ENCODE assay signal across 8 cellular contexts in the genomic region with DNA sequence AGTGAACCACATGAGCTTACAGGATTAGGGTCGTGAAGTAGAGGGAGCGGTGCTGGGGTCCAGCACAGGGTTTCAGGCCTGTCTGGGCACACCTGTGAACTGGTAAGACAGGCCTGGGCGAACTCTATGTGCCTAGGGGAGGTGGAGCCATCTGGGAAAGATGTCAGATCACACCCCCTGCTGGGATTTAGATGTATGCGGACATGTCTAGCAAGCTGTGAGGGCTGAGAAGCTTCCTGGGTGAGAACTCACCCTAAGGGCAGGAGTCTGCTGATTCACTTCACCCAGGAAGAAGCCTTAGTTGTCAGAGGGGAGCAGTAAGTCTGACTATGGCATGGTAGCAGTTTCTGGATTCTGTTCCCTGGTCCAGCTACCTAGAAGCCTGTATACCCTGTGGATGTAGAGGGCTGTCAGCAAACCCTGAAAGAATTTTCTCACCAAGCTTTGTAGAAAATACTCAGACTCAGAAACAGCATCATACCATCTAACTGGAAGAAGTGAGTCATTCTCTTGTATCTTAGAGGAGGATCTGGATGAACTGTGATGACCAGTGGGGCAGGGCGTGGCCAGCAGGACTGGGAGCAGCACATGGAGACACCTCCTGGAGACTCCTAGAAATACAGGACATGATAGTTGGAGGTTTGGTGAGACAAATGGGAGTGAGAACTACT. TPM values are rescaled to one million over a fixed set of nuclear protein-coding genes. Genes with fewer than 3 reads are reported as not detected.
DNase-seq lines count a peak whose midpoint lies in the region; FAIRE-seq and TF ChIP-seq lines count a peak whose summit lies in the region.

No MANE protein-coding gene starts in this region.

- H3K4me3 ChIP-seq in Peyer's patch (no peak overlapping the region), dorsolateral prefrontal cortex (no peak overlapping the region), urinary bladder (ENCODE audit: low read depth, low read length) (no peak overlapping the region)

- no peaks in the 10 kb centered on the region for H3K9me3 Mint-ChIP-seq in mesothelial cell of epicardium

- intact Hi-C loops in dorsolateral prefrontal cortex (cut with DNase I): loop anchor here (1.0 to 10.0 kb wide), 4 partner anchors 139 to 264 kb away; a partner anchor contains a TSS

- no peaks in the 10 kb centered on the region for H3K27me3 ChIP-seq in Peyer's patch
- no peaks in the 10 kb centered on the region for H3K27me3 ChIP-seq in dorsolateral prefrontal cortex

- H3K4me1 Mint-ChIP-seq in mesothelial cell of epicardium: peaks cover 14% of the 10 kb centered on the region

- no peak for TF ChIP-seq POLR2A in Peyer's patch (IDR thresholded peaks at IDR 0.05)

- DNase-seq in DMS114 treated with DMSO at 0.1 percent for 48 hours (lab: John Stamatoyannopoulos, UW; ENCODE audit: unreplicated experiment) (peak; percentile 62), HT1080 (ENCODE audit: low read depth) (peak; percentile 95), Peyer's patch (peak in 2 of 3 donors; percentile 59 to 67), dorsolateral prefrontal cortex (peak in 3 of 10 donors; percentile 27 to 60 (median 36)), mesothelial cell of epicardium (ENCODE audit: low spot score in 2 of 2, unreplicated experiment in 2 of 2) (no peak), GM19239 (ENCODE audit: insufficient read length, low spot score) (no peak), DMS79 treated with DMSO at 0.1 percent for 48 hours (lab: John Stamatoyannopoulos, UW) (no peak)

- H3K36me3 ChIP-seq in Peyer's patch (no peaks in the 10 kb centered on the region), urinary bladder (ENCODE audit: insufficient read depth) (no peaks in the 10 kb centered on the region)

- H3K4me1 ChIP-seq in Peyer's patch (no peaks in the 10 kb centered on the region), urinary bladder (ENCODE audit: insufficient read depth) (no peaks in the 10 kb centered on the region)

- peak overlapping the region in 3 of 4 donors; percentile 17 to 75 (median 21) for H3K27ac ChIP-seq in Peyer's patch
- peak overlapping the region in 40 of 59 donors; percentile 6 to 74 (median 52) for H3K27ac ChIP-seq in dorsolateral prefrontal cortex
- peak overlapping the region; percentile 6 for H3K27ac ChIP-seq in urinary bladder (ENCODE audit: low read depth)

- TF ChIP-seq CTCF in Peyer's patch (IDR thresholded peaks at IDR 0.05) (peak in 3 of 6 experiments; percentile 13 to 29 (median 18)), dorsolateral prefrontal cortex (IDR thresholded peaks at IDR 0.05 in 54 of 56, conservative IDR thresholded peaks at IDR 0.05 in 2 of 56; ENCODE audit: low read depth in 1 of 56, partially characterized antibody in 56 of 56) (peak in 35 of 56 donors; percentile 9 to 53 (median 33)), mesothelial cell of epicardium (IDR thresholded peaks at IDR 0.05; ENCODE audit: unreplicated experiment) (no peak)

- no peak for FAIRE-seq in GM19239 (lab: Jason Lieb, UNC)

- no peak overlapping the region for H3K4me3 Mint-ChIP-seq in mesothelial cell of epicardium

- H3K36me3 Mint-ChIP-seq in mesothelial cell of epicardium: no peaks in the 10 kb centered on the region

- WGBS in urinary bladder: 84% methylated on average over 5 of the region's 5 CpGs

- no peaks in the 10 kb centered on the region for H3K27me3 Mint-ChIP-seq in mesothelial cell of epicardium (ENCODE audit: low read depth)

- H3K9me3 ChIP-seq in Peyer's patch: no peaks in the 10 kb centered on the region

- H3K27ac Mint-ChIP-seq in mesothelial cell of epicardium: peak overlapping the region; percentile 88

RNA-seq across cellular contexts. Expression of a gene that starts 11.2 kb away (rescaled TPM):
- total RNA-seq in HT1080 (2014; rRNA removed; shearing (Covaris generic)): 105 and 106 TPM in 2 replicates
- 135 and 144 TPM in 2 replicates for polyA plus RNA-seq in HT1080 (2015; cell fraction: cytosol; rRNA removed)
- polyA plus RNA-seq in HT1080 (2015; cell fraction: nucleus; rRNA removed): 204 and 220 TPM in 2 replicates
- total RNA-seq in Peyer's patch (10 to 100 TPM in 1 of 4 donors, 1 to 10 TPM in 3; 1.8 to 42.1 (median 4.1) TPM), dorsolateral prefrontal cortex (10 to 100 TPM in 80 of 120 experiments, 1 to 10 TPM in 40; 3.2 to 42.6 (median 13.0) TPM), mesothelial cell of epicardium (19.9 to 21.6 TPM (median 20.8 TPM) in 3 replicates), urinary bladder (30.5 TPM)
- polyA plus RNA-seq in urinary bladder: 28.6 TPM

Comparison
In these comparisons a context has a peak if more than half of its experiments do, and no peak if none do; other contexts are left out.
1. DNase-seq: peak in DMS114 treated with DMSO at 0.1 percent for 48 hours (single experiment), HT1080 (single experiment) and Peyer's patch (2 of 3); none in mesothelial cell of epicardium (0 of 2), GM19239 (single experiment) and DMS79 treated with DMSO at 0.1 percent for 48 hours (single experiment).
2. Peak in every context shown above with its lines, with median percentiles within 50 percentile points of each other: H3K27ac ChIP-seq.